Comparison of ENCODE assay signal across 8 cellular contexts in genomic region chr3:178083906-178084823, GRCh38.
DNase-seq lines count a peak whose midpoint lies in the region; ATAC-seq and TF ChIP-seq lines count a peak whose summit lies in the region.

No MANE protein-coding gene starts in this region.

- ATAC-seq in CD4-positive, CD25-positive, alpha-beta regulatory T cell (ENCODE audit: low read depth in 2 of 2) = no peak
- ATAC-seq in HG03354 (IDR thresholded peaks at IDR 0.05; ENCODE audit: poor library complexity, severe bottlenecking, unreplicated experiment) (no peak), GM21367 (IDR thresholded peaks at IDR 0.05; ENCODE audit: unreplicated experiment) (no peak)

- no peak overlapping the region for H3K27ac ChIP-seq in CD4-positive, CD25-positive, alpha-beta regulatory T cell (ENCODE audit: insufficient read depth, low read length, poor library complexity, severe bottlenecking)
- H3K27ac ChIP-seq in SU-DHL-6 (ENCODE audit: low read depth, low read length) (no peak overlapping the region), left ventricle myocardium inferior (replicated peaks) (peak overlapping the region; percentile 79), stomach smooth muscle (ENCODE audit: low read length) (peak overlapping the region; percentile 59)

- DNase-seq in CD4-positive, CD25-positive, alpha-beta regulatory T cell = peak in 2 of 3 donors; percentile 2 to 8
- DNase-seq in M059J (ENCODE audit: low read depth) = peak; percentile 58
- no peak for DNase-seq in left ventricle myocardium inferior
- DNase-seq in NOMO-1 treated with dmso at 0.1 percent for 144 hours (lab: John Stamatoyannopoulos, UW; ENCODE audit: unreplicated experiment) = no peak

- H3K9ac ChIP-seq in SU-DHL-6 (ENCODE audit: low read length) = no peak overlapping the region
- no peak overlapping the region for H3K9ac ChIP-seq in stomach smooth muscle (ENCODE audit: low read length in 2 of 2)

- H3K4me1 Mint-ChIP-seq in CD4-positive, CD25-positive, alpha-beta regulatory T cell = peaks cover 0 to 39% (median 24%) of the 10 kb centered on the region in 4 donors

- H3K27ac Mint-ChIP-seq in CD4-positive, CD25-positive, alpha-beta regulatory T cell = peak overlapping the region in 2 of 3 donors; percentile 60 to 88

- no peaks in the 10 kb centered on the region for H3K79me2 ChIP-seq in SU-DHL-6 (ENCODE audit: insufficient read depth, low read length)

- H3K4me2 ChIP-seq in SU-DHL-6 (ENCODE audit: low read depth, low read length, poor library complexity, severe bottlenecking) = no peak overlapping the region

- H2AFZ ChIP-seq in SU-DHL-6 (ENCODE audit: low read depth, low read length, severe bottlenecking) = no peak overlapping the region

- peak overlapping the region; percentile 4 to 64 (median 40) for H3K4me3 Mint-ChIP-seq in CD4-positive, CD25-positive, alpha-beta regulatory T cell

- H3K27me3 ChIP-seq in CD4-positive, CD25-positive, alpha-beta regulatory T cell (ENCODE audit: control insufficient read depth, insufficient read depth, low read length) = no peaks in the 10 kb centered on the region
- no peaks in the 10 kb centered on the region for H3K27me3 ChIP-seq in SU-DHL-6 (ENCODE audit: low read length)
- H3K27me3 ChIP-seq in left ventricle myocardium inferior (ENCODE audit: low read depth) = no peaks in the 10 kb centered on the region
- H3K27me3 ChIP-seq in stomach smooth muscle (ENCODE audit: control insufficient read depth in 1 of 2, insufficient read depth in 2 of 2, low read length in 2 of 2) = no peaks in the 10 kb centered on the region

- no peak overlapping the region for H3K4me3 ChIP-seq in CD4-positive, CD25-positive, alpha-beta regulatory T cell (ENCODE audit: low read depth, low read length)
- H3K4me3 ChIP-seq in SU-DHL-6 (ENCODE audit: insufficient read depth, low read length, poor library complexity, severe bottlenecking) (no peak overlapping the region), left ventricle myocardium inferior (peak overlapping the region; percentile 22), stomach smooth muscle (ENCODE audit: low read length in 2 of 2) (no peak overlapping the region)

- no peaks in the 10 kb centered on the region for H3F3A ChIP-seq in SU-DHL-6 (ENCODE audit: insufficient read depth)

- H4K20me1 ChIP-seq in SU-DHL-6 (ENCODE audit: low read depth, low read length) = no peaks in the 10 kb centered on the region

- TF ChIP-seq CTCF in SU-DHL-6 (IDR thresholded peaks at IDR 0.05; ENCODE audit: insufficient read depth, low read length, poor library complexity, severe bottlenecking) = peak; percentile 17
- peak; percentile 68 for TF ChIP-seq CTCF in left ventricle myocardium inferior (IDR thresholded peaks at IDR 0.05; ENCODE audit: borderline replicate concordance)

- H3K9me3 ChIP-seq in CD4-positive, CD25-positive, alpha-beta regulatory T cell (ENCODE audit: control insufficient read depth in 2 of 2, low read length in 2 of 2) = no peaks in the 10 kb centered on the region
- H3K9me3 ChIP-seq in SU-DHL-6 (ENCODE audit: insufficient read depth, low read length) = no peaks in the 10 kb centered on the region
- H3K9me3 ChIP-seq in left ventricle myocardium inferior (replicated peaks) = no peaks in the 10 kb centered on the region
- H3K9me3 ChIP-seq in stomach smooth muscle (ENCODE audit: control insufficient read depth in 2 of 2, low read length in 2 of 2) = no peaks in the 10 kb centered on the region

- no peaks in the 10 kb centered on the region for H3K27me3 Mint-ChIP-seq in CD4-positive, CD25-positive, alpha-beta regulatory T cell

- no peaks in the 10 kb centered on the region for H3K9me2 ChIP-seq in SU-DHL-6 (replicated peaks; ENCODE audit: insufficient read depth, low read length)

- no peaks in the 10 kb centered on the region for H3K9me3 Mint-ChIP-seq in CD4-positive, CD25-positive, alpha-beta regulatory T cell

- H3K36me3 Mint-ChIP-seq in CD4-positive, CD25-positive, alpha-beta regulatory T cell = no peaks in the 10 kb centered on the region

- intact Hi-C loops in left ventricle myocardium inferior (cut with micrococcal nuclease) = no loop called here

- no peaks in the 10 kb centered on the region for H3K36me3 ChIP-seq in CD4-positive, CD25-positive, alpha-beta regulatory T cell (ENCODE audit: control insufficient read depth, insufficient read depth, low read length)
- H3K36me3 ChIP-seq in SU-DHL-6 (ENCODE audit: low read length) = no peaks in the 10 kb centered on the region
- no peaks in the 10 kb centered on the region for H3K36me3 ChIP-seq in left ventricle myocardium inferior
- no peaks in the 10 kb centered on the region for H3K36me3 ChIP-seq in stomach smooth muscle (ENCODE audit: control insufficient read depth in 2 of 2, insufficient read depth in 2 of 2, low read length in 2 of 2)

- H3K4me1 ChIP-seq in CD4-positive, CD25-positive, alpha-beta regulatory T cell (ENCODE audit: control insufficient read depth, insufficient read depth, low read length, poor library complexity, severe bottlenecking) = peaks cover 8% of the 10 kb centered on the region
- H3K4me1 ChIP-seq in left ventricle myocardium inferior = peaks cover 57% of the 10 kb centered on the region
- peaks cover 32% of the 10 kb centered on the region for H3K4me1 ChIP-seq in stomach smooth muscle (ENCODE audit: control insufficient read depth, insufficient read depth, low read length)

Comparison
In these comparisons a context has a peak if more than half of its experiments do, and no peak if none do; other contexts are left out.
1. DNase-seq: peak in CD4-positive, CD25-positive, alpha-beta regulatory T cell (2 of 3) and M059J (single experiment); none in left ventricle myocardium inferior (single experiment) and NOMO-1 treated with dmso at 0.1 percent for 144 hours (single experiment).
2. H3K27ac ChIP-seq: peak in left ventricle myocardium inferior (single experiment) and stomach smooth muscle (single experiment); none in CD4-positive, CD25-positive, alpha-beta regulatory T cell (single experiment) and SU-DHL-6 (single experiment).